Comparison of ENCODE assay signal across 27 cellular contexts in genomic region chr11:94832604-94833238, GRCh38.
A peak's percentile ranks its signal among the peaks of the same experiment; 100 is the strongest.
DNase-seq lines count a peak whose midpoint lies in the region; ATAC-seq, FAIRE-seq and TF ChIP-seq lines count a peak whose summit lies in the region.
"Had no signal": no experiment of that assay in that cellular context is flagged by ENCODE, and none has a peak within 500 bp of the region (broad histone marks: within the 10 kb centered on the region; RNA-seq: fewer than 3 reads in every experiment).

No MANE protein-coding gene starts in this region.

- TF ChIP-seq POLR2A in gastroesophageal sphincter (IDR thresholded peaks at IDR 0.05), result no peak

- no peaks in the 10 kb centered on the region for H3K27me3 ChIP-seq in gastroesophageal sphincter
- no peaks in the 10 kb centered on the region for H3K27me3 ChIP-seq in pancreas
- H3K27me3 ChIP-seq: colonic mucosa, neural progenitor cell, spleen had no signal

- H3K4me1 Mint-ChIP-seq in MCF 10A (ENCODE audit: insufficient read depth, unreplicated experiment), result peaks cover 15% of the 10 kb centered on the region
- H3K4me1 Mint-ChIP-seq in chondrocyte (ENCODE audit: low read depth), result peaks cover 29% of the 10 kb centered on the region
- H3K4me1 Mint-ChIP-seq: B cell, neural progenitor cell had no signal

- H3K27ac Mint-ChIP-seq in MCF 10A (ENCODE audit: low read depth, unreplicated experiment) (no peak overlapping the region), chondrocyte (ENCODE audit: unreplicated experiment) (no peak overlapping the region)
- no peak overlapping the region for H3K27ac Mint-ChIP-seq in activated naive CD4-positive, alpha-beta T cell treated with anti-CD3 and anti-CD28 coated beads, Interleukin-2, amount 50 U/mL, for 72 hours
- H3K27ac Mint-ChIP-seq: B cell, neural progenitor cell had no signal

- CTCF ChIA-PET in MCF 10A (lab: Yijun Ruan, JAX), result interaction anchor here (1.2 to 3.7 kb wide), 2 partner anchors 209 to 210 kb away, joined by 3 to 17 read pairs; no protein-coding TSS in a partner anchor

- BruUV-seq in MCF 10A (replicated peaks; lab: Mats Ljungman, UMichigan), result no TSS peak

- H3K4me3 Mint-ChIP-seq in MCF 10A (ENCODE audit: unreplicated experiment) (no peak overlapping the region), chondrocyte (ENCODE audit: unreplicated experiment) (no peak overlapping the region)
- H3K4me3 Mint-ChIP-seq: B cell, neural progenitor cell had no signal

- H3K4me1 ChIP-seq in gastroesophageal sphincter (peaks cover 8 to 88% (median 39%) of the 10 kb centered on the region in 3 donors), pancreas (peaks cover 0 to 34% (median 24%) of the 10 kb centered on the region in 3 donors)
- H3K4me1 ChIP-seq: colonic mucosa, neural progenitor cell, spleen had no signal

- no peaks in the 10 kb centered on the region for H3K27me3 Mint-ChIP-seq in MCF 10A (ENCODE audit: insufficient read depth, unreplicated experiment)
- no peaks in the 10 kb centered on the region for H3K27me3 Mint-ChIP-seq in chondrocyte (ENCODE audit: low read depth)
- H3K27me3 Mint-ChIP-seq: B cell had no signal

- WGBS in gastroesophageal sphincter (ENCODE audit: low coverage in 1 of 2), 2 donors, result 83 to 84% methylated on average over 4 of the region's 4 CpGs
- WGBS in pancreas, 2 donors, result 60 to 65% methylated on average over 4 of the region's 4 CpGs

- in situ Hi-C loops in T47D (cut with HindIII; ENCODE audit: low pct_unique_long_range_greater_than_20kb, low sequenced_read_pairs), result no loop called here

- POLR2A ChIA-PET in MCF 10A (lab: Yijun Ruan, JAX), result interaction anchor here (0.6 kb wide), 1 partner anchor 397 kb away, joined by 3 read pairs; no protein-coding TSS in a partner anchor

- no peak for FAIRE-seq in pancreas (lab: Jason Lieb, UNC)
- FAIRE-seq: A549, GM12878, GM19239, RCC 7860 had no signal

- TF ChIP-seq CTCF in MCF 10A (IDR thresholded peaks at IDR 0.05; ENCODE audit: unreplicated experiment) (no peak), gastroesophageal sphincter (IDR thresholded peaks at IDR 0.05) (no peak), pancreas (IDR thresholded peaks at IDR 0.05) (no peak), chondrocyte (IDR thresholded peaks at IDR 0.05) (no peak)

- H3K9me3 ChIP-seq in gastroesophageal sphincter (no peaks in the 10 kb centered on the region), pancreas (no peaks in the 10 kb centered on the region)
- H3K9me3 ChIP-seq: A549, colonic mucosa, spleen had no signal

- no peak for TF ChIP-seq EP300 in gastroesophageal sphincter (IDR thresholded peaks at IDR 0.05)

- H3K9me3 Mint-ChIP-seq in MCF 10A (ENCODE audit: unreplicated experiment) (no peaks in the 10 kb centered on the region), chondrocyte (ENCODE audit: low read depth) (no peaks in the 10 kb centered on the region)
- no peaks in the 10 kb centered on the region for H3K9me3 Mint-ChIP-seq in activated naive CD4-positive, alpha-beta T cell treated with anti-CD3 and anti-CD28 coated beads, Interleukin-2, amount 50 U/mL, for 72 hours
- H3K9me3 Mint-ChIP-seq: neural progenitor cell had no signal

- no peak overlapping the region for H3K4me3 ChIP-seq in gastroesophageal sphincter
- H3K4me3 ChIP-seq in pancreas, result no peak overlapping the region
- H3K4me3 ChIP-seq: A549, colonic mucosa, GM12878, neural progenitor cell, spleen had no signal

- ATAC-seq in gastroesophageal sphincter, result no peak
- ATAC-seq in pancreas, result peak; percentile 73 to 86 (median 77)
- ATAC-seq in activated naive CD4-positive, alpha-beta T cell treated with anti-CD3 and anti-CD28 coated beads, Interleukin-2, amount 50 U/mL, for 72 hours, result no peak
- ATAC-seq in GM19395 (IDR thresholded peaks at IDR 0.05; ENCODE audit: unreplicated experiment), result no peak
- ATAC-seq: A549, GM12878, left colon had no signal

- H3K27ac ChIP-seq in gastroesophageal sphincter, result peak overlapping the region in 3 of 4 donors; percentile 44 to 73 (median 70)
- peak overlapping the region in 2 of 4 donors; percentile 16 to 44 for H3K27ac ChIP-seq in pancreas
- H3K27ac ChIP-seq: A549, colonic mucosa, neural progenitor cell, spleen, WERI-Rb-1 had no signal

- intact Hi-C loops in MCF 10A (cut with micrococcal nuclease) (no loop called here), pancreas (cut with DNase I) (no loop called here)

- H3K36me3 Mint-ChIP-seq in MCF 10A (ENCODE audit: insufficient read depth, unreplicated experiment), result peaks cover 74% of the 10 kb centered on the region
- no peaks in the 10 kb centered on the region for H3K36me3 Mint-ChIP-seq in activated naive CD4-positive, alpha-beta T cell treated with anti-CD3 and anti-CD28 coated beads, Interleukin-2, amount 50 U/mL, for 72 hours
- H3K36me3 Mint-ChIP-seq in chondrocyte (ENCODE audit: low read depth), result peaks cover 36% of the 10 kb centered on the region

- H3K36me3 ChIP-seq in gastroesophageal sphincter (peaks cover 0 to 63% of the 10 kb centered on the region in 2 donors), pancreas (peaks cover 0 to 5% (median 0%) of the 10 kb centered on the region in 3 donors)
- H3K36me3 ChIP-seq: colonic mucosa had no signal

- DNase-seq in T47D (ENCODE audit: low read depth in 1 of 2, low spot score in 1 of 2) (peak; percentile 77 to 96), MCF 10A (ENCODE audit: unreplicated experiment) (no peak), pancreas (no peak), chondrocyte (ENCODE audit: low spot score) (no peak)
- no peak for DNase-seq in activated naive CD4-positive, alpha-beta T cell treated with anti-CD3 and anti-CD28 coated beads, Interleukin-2, amount 50 U/mL, for 72 hours (ENCODE audit: low spot score in 2 of 2)
- DNase-seq in activated CD8-positive, alpha-beta memory T cell treated with anti-CD3 and anti-CD28 coated beads for 24 hours, result no peak
- DNase-seq: activated CD4-positive, alpha-beta T cell treated with anti-CD3 and anti-CD28 coated beads, Interleukin-2, amount 50 U/mL, for 1 hour; activated effector memory CD4-positive, alpha-beta T cell treated with anti-CD3 and anti-CD28 coated beads, Interleukin-2, amount 50 U/mL, for 16 hours; colonic mucosa; DND-41; head of caudate nucleus; left colon; NCI-H1092; NCI-H1930; spleen; stimulated activated CD4-positive, alpha-beta T cell treated with anti-CD3 and anti-CD28 coated beads, Interleukin-4, amount 100 ng/mL, for 1 hour; stimulated activated naive CD4-positive, alpha-beta T cell treated with Interleukin-2 at 50 U/mL for 16 hours; T-helper 2 cell; WERI-Rb-1 had no signal

Comparison
In these comparisons a context has a peak if more than half of its experiments do, and no peak if none do; other contexts are left out.
1. DNase-seq: peak in T47D (2 of 2); none in MCF 10A (single experiment), pancreas (0 of 6), activated naive CD4-positive, alpha-beta T cell treated with anti-CD3 and anti-CD28 coated beads, Interleukin-2, amount 50 U/mL, for 72 hours (0 of 2), activated CD8-positive, alpha-beta memory T cell treated with anti-CD3 and anti-CD28 coated beads for 24 hours (single experiment) and chondrocyte (single experiment).
2. ATAC-seq: peak in pancreas (4 of 4); none in gastroesophageal sphincter (single experiment), activated naive CD4-positive, alpha-beta T cell treated with anti-CD3 and anti-CD28 coated beads, Interleukin-2, amount 50 U/mL, for 72 hours (0 of 2) and GM19395 (single experiment).